Comparison of ENCODE assay signal across 8 cellular contexts in genomic region chr1:196260267-196260666, GRCh38.
"Had no signal": no experiment of that assay in that cellular context is flagged by ENCODE, and none has a peak within 500 bp of the region (broad histone marks: within the 10 kb centered on the region; RNA-seq: fewer than 3 reads in every experiment).

No MANE protein-coding gene starts in this region.

- ATAC-seq: HCT116 had no signal

- H3K9me3 ChIP-seq: HAP-1 had no signal

- H3K36me3 ChIP-seq: HAP-1 had no signal

- H3K4me1 ChIP-seq: HAP-1 had no signal

- H3K4me3 ChIP-seq: GM23248, HAP-1 had no signal

- DNase-seq: GM23248, GOT3, H7, HFFc6, KG1 had no signal

- H3K27ac ChIP-seq: GM23248, HL-60 had no signal
